Comparison of ENCODE assay signal across 21 cellular contexts in the genomic region with DNA sequence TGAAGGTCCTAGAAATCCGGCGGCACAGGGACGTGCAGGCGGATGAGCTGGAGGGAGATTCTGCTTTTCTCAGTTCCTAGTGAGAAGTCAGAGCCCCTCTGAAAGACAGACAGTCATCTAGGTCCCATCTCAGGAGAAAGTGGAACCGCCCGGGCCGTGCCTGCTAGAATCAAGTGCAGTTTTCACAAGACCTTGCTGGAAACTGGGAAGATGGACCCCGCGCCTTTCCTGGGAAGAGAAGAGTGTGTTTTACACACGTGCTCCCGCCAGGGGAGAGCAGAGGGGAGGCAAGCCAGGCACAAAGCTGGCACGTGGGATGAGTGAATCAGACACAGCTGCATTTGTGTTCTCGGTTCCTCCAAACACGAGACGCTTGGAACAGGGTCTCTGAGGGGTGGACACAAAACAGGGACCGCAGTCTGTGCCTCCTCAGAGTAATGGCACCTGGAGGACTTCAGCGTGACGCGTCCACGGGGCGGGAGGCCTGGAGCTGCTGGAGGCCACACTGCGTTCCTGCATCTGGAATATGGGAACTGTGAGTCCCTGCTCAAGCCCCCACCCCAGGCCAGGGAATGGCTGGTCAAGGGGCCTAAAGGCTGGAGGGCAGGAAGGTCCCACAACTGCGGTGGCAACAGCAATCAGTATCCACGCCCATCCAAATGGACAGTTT.
"Had no signal": no experiment of that assay in that cellular context is flagged by ENCODE, and none has a peak within 500 bp of the region (broad histone marks: within the 10 kb centered on the region; RNA-seq: fewer than 3 reads in every experiment).

No MANE protein-coding gene starts in this region.

- H3K9me3 Mint-ChIP-seq: central memory CD8-positive, alpha-beta T cell had no signal

- H3K4me3 Mint-ChIP-seq: activated CD4-positive, alpha-beta T cell treated with anti-CD3 and anti-CD28 coated beads for 36 hours; activated T-helper 1 cell treated with anti-CD3 and anti-CD28 coated beads, Interleukin-12 subunit alpha, Interleukin-12 subunit beta, Interleukin-2, Interleukin-4 antibody, amounts not matched to agents 30 ng/mL and 10 ng/mL and 1 ng/mL, durations not matched to agents 14 hours and 24 hours and 36 hours; central memory CD8-positive, alpha-beta T cell; natural killer cell treated with Interleukin-12 subunit alpha and Interleukin-12 subunit beta and Interleukin-15 and Interleukin-18, amount 100 ng/mL, for 72 hours; stimulated activated naive B cell treated with anti-CD40 and anti-IgM and Interleukin-4, amounts not matched to agents 10 μg/mL and 1 μg/mL and 100 μg/mL, for 72 hours; T-helper 2 cell treated with Interferon-gamma antibody and Interleukin-4, amounts not matched to agents 5 μg/mL and 100 μg/mL, for 36 hours had no signal

- H3K4me1 ChIP-seq: esophagus muscularis mucosa, foreskin keratinocyte, heart left ventricle, stomach, tibial nerve had no signal

- H3K36me3 ChIP-seq: esophagus muscularis mucosa, heart left ventricle, stomach had no signal

- H3K4me1 Mint-ChIP-seq: activated CD4-positive, alpha-beta T cell treated with anti-CD3 and anti-CD28 coated beads for 36 hours; central memory CD8-positive, alpha-beta T cell; stimulated activated naive B cell treated with anti-CD40 and anti-IgM and Interleukin-4, amounts not matched to agents 10 μg/mL and 1 μg/mL and 100 μg/mL, for 72 hours had no signal

- H3K27me3 Mint-ChIP-seq: activated CD4-positive, alpha-beta T cell treated with anti-CD3 and anti-CD28 coated beads for 36 hours; central memory CD8-positive, alpha-beta T cell; natural killer cell treated with Interleukin-12 subunit alpha and Interleukin-12 subunit beta and Interleukin-15 and Interleukin-18, amount 100 ng/mL, for 72 hours; stimulated activated naive B cell treated with anti-CD40 and anti-IgM and Interleukin-4, amounts not matched to agents 10 μg/mL and 1 μg/mL and 100 μg/mL, for 72 hours had no signal

- H3K4me3 ChIP-seq: esophagus muscularis mucosa, heart left ventricle, mucosa of descending colon, skin epidermis, stomach, tibial nerve had no signal

- H3K27me3 ChIP-seq: foreskin keratinocyte, heart left ventricle, tibial nerve had no signal

- H3K27ac Mint-ChIP-seq: activated CD4-positive, alpha-beta T cell treated with anti-CD3 and anti-CD28 coated beads for 36 hours; activated T-helper 1 cell treated with anti-CD3 and anti-CD28 coated beads, Interleukin-12 subunit alpha, Interleukin-12 subunit beta, Interleukin-2, Interleukin-4 antibody, amounts not matched to agents 30 ng/mL and 10 ng/mL and 1 ng/mL, durations not matched to agents 14 hours and 24 hours and 36 hours; natural killer cell treated with Interleukin-12 subunit alpha and Interleukin-12 subunit beta and Interleukin-15 and Interleukin-18, amount 100 ng/mL, for 72 hours; stimulated activated naive B cell treated with anti-CD40 and anti-IgM and Interleukin-4, amounts not matched to agents 10 μg/mL and 1 μg/mL and 100 μg/mL, for 72 hours; T-helper 2 cell treated with Interferon-gamma antibody and Interleukin-4, amounts not matched to agents 5 μg/mL and 100 μg/mL, for 36 hours had no signal

- H3K27ac ChIP-seq: esophagus muscularis mucosa, foreskin keratinocyte, heart left ventricle, skin epidermis, stomach, tibial nerve had no signal

- DNase-seq: activated CD4-positive, alpha-beta T cell treated with anti-CD3 and anti-CD28 coated beads for 36 hours; activated CD4-positive, CD25-positive, alpha-beta regulatory T cell; activated gamma-delta T cell treated with Interleukin-2 at 50 U/mL for 16 hours; activated T-cell treated with anti-CD3 and anti-CD28 coated beads, Interleukin-2, amount 50 U/mL, for 1 hour; anterior cingulate cortex; dermis blood vessel endothelial cell; effector CD4-positive, alpha-beta T cell; foreskin keratinocyte; left colon; stimulated activated naive B cell treated with anti-CD40 and anti-IgM and Interleukin-4, amounts not matched to agents 10 μg/mL and 1 μg/mL and 100 μg/mL, for 72 hours; stomach; T-helper 1 cell had no signal
